Comparison of ENCODE assay signal across 8 cellular contexts in genomic region chr3:182795383-182795782, GRCh38. TPM values are rescaled to one million over a fixed set of nuclear protein-coding genes. Genes with fewer than 3 reads are reported as not detected.
DNase-seq lines count a peak whose midpoint lies in the region; ATAC-seq and TF ChIP-seq lines count a peak whose summit lies in the region.

No MANE protein-coding gene starts in this region.

- TF ChIP-seq EP300 in ovary (IDR thresholded peaks at IDR 0.05), result no peak

- ATAC-seq in HG03175 (IDR thresholded peaks at IDR 0.05; ENCODE audit: unreplicated experiment), result peak; percentile 34
- ATAC-seq in T-cell (replicated peaks in 1 of 4), result peak; percentile 20 to 47 (median 30)

- no peaks in the 10 kb centered on the region for H3K27me3 Mint-ChIP-seq in T-cell

- 68 to 77% (median 68%) methylated on average over 3 of the region's 3 CpGs for WGBS in ovary, 3 donors

- POLR2A ChIA-PET in T-cell (lab: Charles Lee), result interaction anchor here (0.6 to 1.6 kb wide), 5 partner anchors 8 to 42 kb away, joined by 3 to 7 read pairs (median 4); no protein-coding TSS in a partner anchor

- no peaks in the 10 kb centered on the region for H3K9me3 Mint-ChIP-seq in T-cell

- H3K27me3 ChIP-seq in duodenal mucosa (ENCODE audit: control insufficient read depth in 1 of 2, insufficient read depth in 2 of 2, low read length in 2 of 2), result no peaks in the 10 kb centered on the region
- H3K27me3 ChIP-seq in ovary, result no peaks in the 10 kb centered on the region

- H3K9ac ChIP-seq in duodenal mucosa (ENCODE audit: low read depth in 1 of 2, low read length in 2 of 2), result peak overlapping the region; percentile 99

- H3K36me3 ChIP-seq in duodenal mucosa (ENCODE audit: control insufficient read depth in 1 of 2, insufficient read depth in 2 of 2, low read length in 2 of 2) (no peaks in the 10 kb centered on the region), ovary (no peaks in the 10 kb centered on the region)

- peak overlapping the region; percentile 95 to 96 for H3K27ac Mint-ChIP-seq in T-cell

- H3K27ac ChIP-seq in duodenal mucosa (ENCODE audit: low read depth, low read length) (no peak overlapping the region), ovary (no peak overlapping the region)

- H3K4me1 ChIP-seq in duodenal mucosa (ENCODE audit: control insufficient read depth in 1 of 2, insufficient read depth in 2 of 2, low read length in 2 of 2) (peaks cover 18 to 27% of the 10 kb centered on the region in 2 donors), ovary (ENCODE audit: insufficient read depth) (peaks cover 2% of the 10 kb centered on the region)

- H3K36me3 Mint-ChIP-seq in T-cell, result peaks cover 3% of the 10 kb centered on the region

- peaks cover 48 to 59% (median 56%) of the 10 kb centered on the region in 3 donors for H3K4me1 Mint-ChIP-seq in T-cell

- DNase-seq in stimulated activated CD4-positive, alpha-beta T cell treated with anti-CD3 and anti-CD28 coated beads, Interleukin-15, amount 100 ng/mL, for 24 hours, result peak; percentile 40
- no peak for DNase-seq in stimulated activated CD4-positive, alpha-beta T cell treated with anti-CD3 and anti-CD28 coated beads, Interleukin-4, amount 100 ng/mL, for 1 hour
- DNase-seq in T-cell, result peak in 30 of 34 experiments; percentile 8 to 59 (median 36)
- no peak for DNase-seq in ovary
- no peak for DNase-seq in nucleus accumbens (lab: John Stamatoyannopoulos, UW)
- DNase-seq in NCI-H1092 (lab: John Stamatoyannopoulos, UW), result no peak

- intact Hi-C loops in ovary (cut with DNase I), result no loop called here

- TF ChIP-seq POLR2A in ovary (IDR thresholded peaks at IDR 0.05), result no peak

- H3K4me3 Mint-ChIP-seq in T-cell, result peak overlapping the region; percentile 92 to 95 (median 94)

- CTCF ChIA-PET in T-cell (lab: Charles Lee), result interaction anchor here (0.6 to 1.0 kb wide), 7 partner anchors 11 to 554 kb away, joined by 3 to 5 read pairs (median 3); no protein-coding TSS in a partner anchor

- peak overlapping the region; percentile 97 to 100 for H3K4me3 ChIP-seq in duodenal mucosa (ENCODE audit: low read depth in 1 of 2, low read length in 2 of 2)
- peak overlapping the region; percentile 93 for H3K4me3 ChIP-seq in ovary

- TF ChIP-seq CTCF in ovary (IDR thresholded peaks at IDR 0.05), result no peak

- H3K9me3 ChIP-seq in duodenal mucosa (ENCODE audit: control insufficient read depth in 1 of 2, low read length in 2 of 2) (no peaks in the 10 kb centered on the region), ovary (no peaks in the 10 kb centered on the region)

RNA-seq across cellular contexts. Expression of gene ATP11B, which starts 2.1 kb away (rescaled TPM):
- total RNA-seq in T-cell (100 to 1,000 TPM in 2 of 5 donors, 10 to 100 TPM in 3; 90.7 to 139 (median 98.1) TPM), ovary (10 to 100 TPM; 43.0 to 83.4 (median 56.2) TPM)
- 10 to 100 TPM; 14.2 to 21.3 TPM for polyA plus RNA-seq in ovary

Comparison
In these comparisons a context has a peak if more than half of its experiments do, and no peak if none do; other contexts are left out.
1. DNase-seq: peak in stimulated activated CD4-positive, alpha-beta T cell treated with anti-CD3 and anti-CD28 coated beads, Interleukin-15, amount 100 ng/mL, for 24 hours (single experiment) and T-cell (30 of 34); none in stimulated activated CD4-positive, alpha-beta T cell treated with anti-CD3 and anti-CD28 coated beads, Interleukin-4, amount 100 ng/mL, for 1 hour (single experiment), ovary (0 of 5), nucleus accumbens (0 of 56) and NCI-H1092 (single experiment).